Comparison of ENCODE assay signal across 23 cellular contexts in genomic region chr10:25084447-25084846, GRCh38.
DNase-seq lines count a peak whose midpoint lies in the region; ATAC-seq, FAIRE-seq and TF ChIP-seq lines count a peak whose summit lies in the region.
"Had no signal": no experiment of that assay in that cellular context is flagged by ENCODE, and none has a peak within 500 bp of the region (broad histone marks: within the 10 kb centered on the region; RNA-seq: fewer than 3 reads in every experiment).

No MANE protein-coding gene starts in this region.

- H3K36me3 Mint-ChIP-seq in T-helper 2 cell treated with Interferon-gamma antibody and Interleukin-4, amounts not matched to agents 5 μg/mL and 100 μg/mL, for 36 hours (ENCODE audit: low read depth), result no peaks in the 10 kb centered on the region
- H3K36me3 Mint-ChIP-seq: CD14-positive monocyte; CD4-positive, alpha-beta memory T cell; CD4-positive, CD25-positive, alpha-beta regulatory T cell; CD8-positive, alpha-beta memory T cell had no signal

- peaks cover 5% of the 10 kb centered on the region for H3K27me3 Mint-ChIP-seq in T-helper 2 cell treated with Interferon-gamma antibody and Interleukin-4, amounts not matched to agents 5 μg/mL and 100 μg/mL, for 36 hours (ENCODE audit: low read depth)

- H3K79me1 ChIP-seq in mesenchymal stem cell (replicated peaks; ENCODE audit: low read length, poor library complexity, severe bottlenecking), result no peaks in the 10 kb centered on the region

- no peaks in the 10 kb centered on the region; a peak in 1 of 4 replicates for H3K27me3 ChIP-seq in GM12878 (replicated peaks in 1 of 2; ENCODE audit: control insufficient read depth in 2 of 2, insufficient read depth in 2 of 2, low read length in 1 of 2)
- H3K27me3 ChIP-seq in mesenchymal stem cell (ENCODE audit: control insufficient read depth in 1 of 2, insufficient read depth in 1 of 2, low read length in 2 of 2), result peaks cover 0 to 4% of the 10 kb centered on the region in 2 experiments
- H3K27me3 ChIP-seq: BE2C, BLaER1 had no signal

- no peaks in the 10 kb centered on the region for H3K4me1 ChIP-seq in HEK293 (ENCODE audit: control insufficient read depth, insufficient read depth, low read length)
- no peaks in the 10 kb centered on the region for H3K4me1 ChIP-seq in GM12878 (ENCODE audit: control insufficient read depth, insufficient read depth, low read length)
- H3K4me1 ChIP-seq in mesenchymal stem cell (ENCODE audit: control insufficient read depth, insufficient read depth, low read depth, low read length), result peaks cover 7% of the 10 kb centered on the region
- H3K4me1 ChIP-seq: BE2C, BLaER1 had no signal

- TF ChIP-seq EP300 in GM12878 (IDR thresholded peaks at IDR 0.05; ENCODE audit: borderline replicate concordance in 1 of 2, control insufficient read depth in 1 of 2, low read depth in 2 of 2, low read length in 2 of 2), result no peak

- H4K8ac ChIP-seq in mesenchymal stem cell (ENCODE audit: low read length), result no peak overlapping the region

- H2BK5ac ChIP-seq in mesenchymal stem cell (ENCODE audit: low read depth, low read length, poor library complexity, severe bottlenecking), result no peak overlapping the region

- H3K27ac ChIP-seq in HEK293 (ENCODE audit: extremely low read depth, low read depth, low read length), result no peak overlapping the region
- H3K27ac ChIP-seq in GM12878 (ENCODE audit: control insufficient read depth, insufficient read depth), result no peak overlapping the region
- peak overlapping the region; percentile 83 for H3K27ac ChIP-seq in mesenchymal stem cell (ENCODE audit: low read length, poor library complexity, severe bottlenecking)
- peak overlapping the region; percentile 92 for H3K27ac ChIP-seq in substantia nigra (ENCODE audit: low read depth, low read length, poor library complexity, severe bottlenecking)
- H3K27ac ChIP-seq: BLaER1 had no signal

- DNase-seq in GM12878 (ENCODE audit: low read depth, low spot score) (no peak), mesenchymal stem cell (no peak), substantia nigra (lab: John Stamatoyannopoulos, UW) (no peak), amygdala (lab: John Stamatoyannopoulos, UW) (no peak)
- no peak for DNase-seq in T-helper 2 cell treated with Interferon-gamma antibody and Interleukin-4, amounts not matched to agents 5 μg/mL and 100 μg/mL, for 36 hours (ENCODE audit: low spot score)
- DNase-seq: 8988T; ACHN; BE2C; CD4-positive, alpha-beta memory T cell; CD4-positive, CD25-positive, alpha-beta regulatory T cell; CD8-positive, alpha-beta memory T cell; COR-L47; DMS79; DND-41; GDM1 had no signal

- H3K4me3 ChIP-seq in HEK293 (ENCODE audit: low read depth, low read length), result no peak overlapping the region
- no peak overlapping the region for H3K4me3 ChIP-seq in GM12878
- H3K4me3 ChIP-seq in mesenchymal stem cell (ENCODE audit: insufficient read depth in 1 of 2, low read depth in 1 of 2, low read length in 2 of 2), result no peak overlapping the region
- H3K4me3 ChIP-seq: BLaER1 had no signal

- H3K9me3 Mint-ChIP-seq in T-helper 2 cell treated with Interferon-gamma antibody and Interleukin-4, amounts not matched to agents 5 μg/mL and 100 μg/mL, for 36 hours, result no peaks in the 10 kb centered on the region
- H3K9me3 Mint-ChIP-seq: CD4-positive, alpha-beta memory T cell; CD8-positive, alpha-beta memory T cell had no signal

- H3K23ac ChIP-seq in mesenchymal stem cell (ENCODE audit: low read length in 2 of 2), result no peak overlapping the region

- H3K14ac ChIP-seq in mesenchymal stem cell (ENCODE audit: low read length in 2 of 2), result no peak overlapping the region

- RAD21 ChIA-PET in GM12878 (lab: Charles Lee; ENCODE audit: unreplicated experiment), result no interaction called here

- H3K27ac Mint-ChIP-seq in T-helper 2 cell treated with Interferon-gamma antibody and Interleukin-4, amounts not matched to agents 5 μg/mL and 100 μg/mL, for 36 hours, result no peak overlapping the region
- H3K27ac Mint-ChIP-seq: CD14-positive monocyte; CD4-positive, alpha-beta memory T cell; CD4-positive, CD25-positive, alpha-beta regulatory T cell; CD8-positive, alpha-beta memory T cell had no signal

- TF ChIP-seq CTCF in HEK293 (tag by site-specific recombination; IDR thresholded peaks at IDR 0.05) (no peak), GM12878 (IDR thresholded peaks at IDR 0.05 in 2 of 3, conservative IDR thresholded peaks at IDR 0.05 in 1 of 3; ENCODE audit: control insufficient read depth in 2 of 3, extremely low read depth in 1 of 3, insufficient read depth in 1 of 3, low read depth in 3 of 3, low read length in 3 of 3) (no peak)

- H3K9ac ChIP-seq in GM12878 (ENCODE audit: control insufficient read depth, insufficient read depth, low read length), result no peak overlapping the region
- no peak overlapping the region for H3K9ac ChIP-seq in mesenchymal stem cell (ENCODE audit: low read length)
- H3K9ac ChIP-seq: BLaER1 had no signal

- no peaks in the 10 kb centered on the region for H4K20me1 ChIP-seq in GM12878 (ENCODE audit: control insufficient read depth, insufficient read depth)
- H4K20me1 ChIP-seq: BLaER1 had no signal

- FAIRE-seq in GM12878 (lab: Jason Lieb, UNC), result no peak
- FAIRE-seq: A204.1, GM12891, GM19239 had no signal

- TF ChIP-seq POLR2A in GM12878 (IDR thresholded peaks at IDR 0.05; ENCODE audit: low read depth, low read length), result no peak

- ATAC-seq in GM12878 (no peak), HG03565 (IDR thresholded peaks at IDR 0.05; ENCODE audit: unreplicated experiment) (no peak), HG02884 (IDR thresholded peaks at IDR 0.05; ENCODE audit: unreplicated experiment) (no peak)

- H3K9me3 ChIP-seq in HEK293 (ENCODE audit: control insufficient read depth, insufficient read depth, low read depth, low read length) (no peaks in the 10 kb centered on the region), GM12878 (replicated peaks; ENCODE audit: control insufficient read depth, insufficient read depth, low read length) (no peaks in the 10 kb centered on the region), mesenchymal stem cell (ENCODE audit: control insufficient read depth, low read length) (peaks cover under 1% of the 10 kb centered on the region)
- H3K9me3 ChIP-seq: BE2C, BLaER1 had no signal

- peaks cover 1% of the 10 kb centered on the region for H3K4me1 Mint-ChIP-seq in T-helper 2 cell treated with Interferon-gamma antibody and Interleukin-4, amounts not matched to agents 5 μg/mL and 100 μg/mL, for 36 hours (ENCODE audit: low read depth)

- H2AFZ ChIP-seq in GM12878 (ENCODE audit: control insufficient read depth, low read depth, low read length) (no peak overlapping the region), mesenchymal stem cell (ENCODE audit: low read depth, low read length) (no peak overlapping the region)

- H3K4me3 Mint-ChIP-seq in T-helper 2 cell treated with Interferon-gamma antibody and Interleukin-4, amounts not matched to agents 5 μg/mL and 100 μg/mL, for 36 hours, result no peak overlapping the region
- H3K4me3 Mint-ChIP-seq: CD14-positive monocyte; CD4-positive, alpha-beta memory T cell; CD4-positive, CD25-positive, alpha-beta regulatory T cell; CD8-positive, alpha-beta memory T cell had no signal

- no peak for TF ChIP-seq RAD21 in GM12878 (IDR thresholded peaks at IDR 0.05; ENCODE audit: insufficient read depth, low read depth, low read length)

- POLR2A ChIA-PET in HEK293 (lab: Yijun Ruan, JAX) (no interaction called here), GM12878 (lab: Charles Lee) (no interaction called here)

- no peaks in the 10 kb centered on the region for H3K79me2 ChIP-seq in GM12878 (ENCODE audit: control insufficient read depth, insufficient read depth, low read length)

- SMC1A ChIA-PET in GM12878 (lab: Charles Lee; ENCODE audit: uncharacterized antibody, unreplicated experiment), result interaction anchor here (1.0 to 1.2 kb wide), 3 partner anchors 9 to 386 kb away, joined by 3 to 4 read pairs (median 3); no protein-coding TSS in a partner anchor

- in situ Hi-C loops in GM12878 (cut with MboI), result no loop called here

- H2BK12ac ChIP-seq in mesenchymal stem cell (ENCODE audit: low read length in 2 of 2), result no peak overlapping the region

- no TSS peak for BruUV-seq in GM12878 (replicated peaks; lab: Mats Ljungman, UMichigan)

- WGBS in GM12878 (ENCODE audit: insufficient coverage, insufficient replicate concordance, low lambda C conversion rate, missing lambda C conversion rate), result 86% methylated on average over 3 of the region's 3 CpGs
- 100% methylated on average over 2 of the region's 3 CpGs for WGBS in mesenchymal stem cell

- H4K91ac ChIP-seq in mesenchymal stem cell (ENCODE audit: low read length), result no peak overlapping the region

- intact Hi-C loops in GM12878 (cut with micrococcal nuclease; ENCODE audit: unreplicated experiment), result loop anchor here (5.0 kb wide), 2 partner anchors 137 to 362 kb away; partner anchors contain the start of gene ARHGAP21

- no peak overlapping the region for H2AK5ac ChIP-seq in mesenchymal stem cell (ENCODE audit: low read length, severe bottlenecking)

- H2BK120ac ChIP-seq in mesenchymal stem cell (ENCODE audit: low read depth, low read length), result no peak overlapping the region

- H3K4ac ChIP-seq in mesenchymal stem cell (ENCODE audit: low read depth in 1 of 2, low read length in 2 of 2), result no peak overlapping the region

- no peak overlapping the region for H3K18ac ChIP-seq in mesenchymal stem cell (ENCODE audit: low read depth in 1 of 2, low read length in 2 of 2)

- no peak overlapping the region for H3K4me2 ChIP-seq in GM12878 (ENCODE audit: control insufficient read depth, insufficient read depth)
- no peak overlapping the region for H3K4me2 ChIP-seq in mesenchymal stem cell (ENCODE audit: low read length, poor library complexity, severe bottlenecking)
- H3K4me2 ChIP-seq: BLaER1 had no signal

- CTCF ChIA-PET in HEK293 (lab: Yijun Ruan, JAX), result no interaction called here
- CTCF ChIA-PET in GM12878 (lab: Yijun Ruan, JAX), result interaction anchor here (6.2 kb wide), 1 partner anchor 468 kb away, joined by 110 read pairs; no protein-coding TSS in a partner anchor

- no peak overlapping the region for H2BK15ac ChIP-seq in mesenchymal stem cell (ENCODE audit: low read depth, poor library complexity, severe bottlenecking)

- H3K36me3 ChIP-seq in HEK293 (ENCODE audit: control insufficient read depth in 2 of 2, insufficient read depth in 1 of 2, low read length in 2 of 2), result no peaks in the 10 kb centered on the region
- H3K36me3 ChIP-seq in GM12878 (ENCODE audit: control insufficient read depth in 2 of 2, insufficient read depth in 2 of 2, low read length in 1 of 2), result no peaks in the 10 kb centered on the region
- no peaks in the 10 kb centered on the region for H3K36me3 ChIP-seq in mesenchymal stem cell (ENCODE audit: control insufficient read depth in 1 of 2, insufficient read depth in 2 of 2, low read depth in 1 of 2, low read length in 2 of 2)
- H3K36me3 ChIP-seq: BE2C, BLaER1 had no signal

TF ChIP-seq in HEK293, 187 proteins besides CTCF, POLR2A, EP300 and RAD21 (continues in another document):
- TF ChIP-seq ZNF621 (tag by site-specific recombination; IDR thresholded peaks at IDR 0.05) (no peak), ZNF555 (tag by site-specific recombination; conservative IDR thresholded peaks at IDR 0.05) (no peak), HOXA7 (CRISPR knock-in tag; IDR thresholded peaks at IDR 0.05; ENCODE audit: borderline replicate concordance) (no peak)

Comparison
In these comparisons a context has a peak if more than half of its experiments do, and no peak if none do; other contexts are left out.
1. H3K27ac ChIP-seq: peak in mesenchymal stem cell (single experiment) and substantia nigra (single experiment); none in HEK293 (single experiment) and GM12878 (single experiment).
2. Of the 9 proteins assayed by ChIP-seq in both HEK293 and GM12878: peak only in HEK293: ATF2; only in GM12878: ZNF24; in both: none; in neither: 7.